8 cellular contexts compared by ENCODE assay signal in genomic region chr6:74574794-74575193, GRCh38.
DNase-seq lines count a peak whose midpoint lies in the region; ATAC-seq, FAIRE-seq and TF ChIP-seq lines count a peak whose summit lies in the region.

No MANE protein-coding gene starts in this region.

- no peak for FAIRE-seq in urothelium cell line (lab: Jason Lieb, UNC)

- TF ChIP-seq CTCF in BE2C (IDR thresholded peaks at IDR 0.05; ENCODE audit: low read depth, low read length) (peak; percentile 48), GM20000 (IDR thresholded peaks at IDR 0.05; ENCODE audit: extremely low read depth, missing control alignments) (peak; percentile 11), epithelial cell of proximal tubule (conservative IDR thresholded peaks at IDR 0.05; ENCODE audit: low read depth, low read length) (peak; percentile 66)

- ATAC-seq in sciatic nerve: no peak

- intact Hi-C loops in sciatic nerve (cut with DNase I): no loop called here

- no peaks in the 10 kb centered on the region for H3K4me1 ChIP-seq in BE2C

- H3K36me3 ChIP-seq in BE2C: no peaks in the 10 kb centered on the region

- no peaks in the 10 kb centered on the region for H3K27me3 ChIP-seq in BE2C

- DNase-seq in BE2C (no peak), GM20000 (ENCODE audit: low spot score) (peak; percentile 12), NCI-H2171 (lab: John Stamatoyannopoulos, UW) (peak; percentile 1), epithelial cell of proximal tubule (ENCODE audit: low read depth) (no peak), urothelium cell line (ENCODE audit: low spot score) (peak; percentile 16), sciatic nerve (ENCODE audit: low spot score) (no peak)
- no peak for DNase-seq in stimulated activated CD4-positive, alpha-beta T cell treated with anti-CD3 and anti-CD28 coated beads, Interleukin-4, amount 100 ng/mL, for 24 hours
- DNase-seq in activated CD8-positive, alpha-beta memory T cell treated with anti-CD3 and anti-CD28 coated beads, Interleukin-2, amount 50 U/mL, for 48 hours: no peak

- H3K9me3 ChIP-seq in BE2C: no peaks in the 10 kb centered on the region

- H3K4me3 ChIP-seq in BE2C (ENCODE audit: low read depth, low read length) (no peak overlapping the region), epithelial cell of proximal tubule (ENCODE audit: low read depth, low read length) (no peak overlapping the region)

Comparison
In these comparisons a context has a peak if more than half of its experiments do, and no peak if none do; other contexts are left out.
1. DNase-seq: peak in GM20000 (single experiment), NCI-H2171 (single experiment) and urothelium cell line (single experiment); none in BE2C (single experiment), epithelial cell of proximal tubule (single experiment), stimulated activated CD4-positive, alpha-beta T cell treated with anti-CD3 and anti-CD28 coated beads, Interleukin-4, amount 100 ng/mL, for 24 hours (single experiment), sciatic nerve (single experiment) and activated CD8-positive, alpha-beta memory T cell treated with anti-CD3 and anti-CD28 coated beads, Interleukin-2, amount 50 U/mL, for 48 hours (single experiment).
2. CTCF ChIP-seq: peak in every context shown above with its lines; median percentile 66 in epithelial cell of proximal tubule; 48 in BE2C; 11 in GM20000.